ENCODE assay signal across 17 cellular contexts in the genomic region with DNA sequence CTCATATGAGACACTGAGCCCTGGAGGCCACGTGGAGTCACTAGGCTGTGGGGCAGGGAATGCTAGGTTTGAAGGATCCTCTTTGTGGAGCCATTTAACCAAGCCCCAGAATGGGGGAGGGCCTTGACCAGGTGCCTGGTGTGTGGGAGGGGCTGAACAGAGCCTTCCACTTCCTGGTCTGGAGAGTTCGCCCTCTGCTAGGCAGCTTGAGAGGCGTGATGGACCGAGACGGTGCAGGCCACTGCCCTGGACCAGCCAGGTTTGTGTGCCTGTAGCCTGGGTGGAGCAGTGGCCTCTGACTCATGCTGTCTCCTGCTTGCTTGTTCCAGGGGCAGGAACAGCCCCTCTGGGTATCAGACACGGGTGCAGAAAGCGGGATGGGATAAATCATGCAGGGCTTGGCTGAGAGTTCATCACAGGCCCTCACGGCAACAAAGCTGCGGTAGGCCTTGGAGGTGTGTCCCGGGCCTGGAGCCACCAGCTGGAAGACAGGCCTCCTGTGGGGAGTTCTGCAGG. TPM values are rescaled to one million over a fixed set of nuclear protein-coding genes. Genes with fewer than 3 reads are reported as not detected.
DNase-seq lines count a peak whose midpoint lies in the region; ATAC-seq, FAIRE-seq and TF ChIP-seq lines count a peak whose summit lies in the region.
"Had no signal": no experiment of that assay in that cellular context is flagged by ENCODE, and none has a peak within 500 bp of the region (broad histone marks: within the 10 kb centered on the region; RNA-seq: fewer than 3 reads in every experiment).

No MANE protein-coding gene starts in this region.

- no TSS peak for BruUV-seq in MCF 10A (replicated peaks; lab: Mats Ljungman, UMichigan)
- no TSS peak for BruUV-seq in PC-9 (replicated peaks; lab: Mats Ljungman, UMichigan)

- H3K27me3 ChIP-seq in breast epithelium: no peaks in the 10 kb centered on the region
- no peaks in the 10 kb centered on the region for H3K27me3 ChIP-seq in PC-9 (ENCODE audit: insufficient read depth, low read depth)
- peaks cover 18% of the 10 kb centered on the region for H3K27me3 ChIP-seq in keratinocyte (ENCODE audit: control insufficient read depth, extremely low read depth, insufficient read depth, low read length)
- H3K27me3 ChIP-seq: ovary had no signal

- TF ChIP-seq CTCF in MCF 10A (IDR thresholded peaks at IDR 0.05; ENCODE audit: unreplicated experiment) (no peak), breast epithelium (IDR thresholded peaks at IDR 0.05) (no peak), PC-9 (conservative IDR thresholded peaks at IDR 0.05) (no peak), keratinocyte (optimal IDR thresholded peaks at IDR 0.05 in 1 of 3, IDR thresholded peaks at IDR 0.05 in 1 of 3, conservative IDR thresholded peaks at IDR 0.05 in 1 of 3; ENCODE audit: extremely low read depth in 1 of 3, insufficient read depth in 2 of 3, low read length in 3 of 3) (no peak)

- H2AFZ ChIP-seq in PC-9 (no peak overlapping the region), keratinocyte (ENCODE audit: control insufficient read depth, low read length) (peak overlapping the region; percentile 43)

- FAIRE-seq in keratinocyte (lab: Jason Lieb, UNC): peak; percentile 63

- no peak overlapping the region for H3K27ac Mint-ChIP-seq in MCF 10A (ENCODE audit: low read depth, unreplicated experiment)
- H3K27ac Mint-ChIP-seq: activated CD4-positive, alpha-beta memory T cell treated with anti-CD3 and anti-CD28 coated beads for 36 hours; activated T-helper 2 cell treated with anti-CD3 and anti-CD28 coated beads, Interferon-gamma antibody, Interleukin-2, Interleukin-4, amounts not matched to agents 10 μg/mL and 5 μg/mL and 100 μg/mL, durations not matched to agents 14 hours and 24 hours and 36 hours had no signal

- H3K36me3 Mint-ChIP-seq in MCF 10A (ENCODE audit: insufficient read depth, unreplicated experiment): no peaks in the 10 kb centered on the region
- H3K36me3 Mint-ChIP-seq: activated CD4-positive, alpha-beta memory T cell treated with anti-CD3 and anti-CD28 coated beads for 36 hours had no signal

- dilution Hi-C loops in keratinocyte (cut with MboI; ENCODE audit: extremely low pct_ligation_motif_present, low sequenced_read_pairs): no loop called here

- H3K27ac ChIP-seq in breast epithelium (no peak overlapping the region), PC-9 (no peak overlapping the region), keratinocyte (ENCODE audit: control insufficient read depth, insufficient read depth, low read length) (no peak overlapping the region)
- H3K27ac ChIP-seq: ovary, spleen had no signal

- no peaks in the 10 kb centered on the region for H3K36me3 ChIP-seq in breast epithelium
- no peaks in the 10 kb centered on the region for H3K36me3 ChIP-seq in PC-9 (ENCODE audit: low read depth)
- no peaks in the 10 kb centered on the region for H3K36me3 ChIP-seq in keratinocyte (ENCODE audit: control insufficient read depth in 2 of 2, extremely low read depth in 1 of 2, insufficient read depth in 2 of 2, low read length in 2 of 2)
- H3K36me3 ChIP-seq: ovary, spleen had no signal

- H3K4me3 Mint-ChIP-seq in MCF 10A (ENCODE audit: unreplicated experiment): no peak overlapping the region
- H3K4me3 Mint-ChIP-seq: activated CD4-positive, alpha-beta memory T cell treated with anti-CD3 and anti-CD28 coated beads for 36 hours had no signal

- POLR2A ChIA-PET in MCF 10A (lab: Yijun Ruan, JAX): interaction anchor here (0.6 kb wide), 1 partner anchor 1411 kb away, joined by 4 read pairs; no protein-coding TSS in a partner anchor
- POLR2A ChIA-PET in PC-9 (lab: Charles Lee; ENCODE audit: unreplicated experiment): no interaction called here

- H3K79me2 ChIP-seq in PC-9 (ENCODE audit: low read depth): no peaks in the 10 kb centered on the region
- H3K79me2 ChIP-seq in keratinocyte (ENCODE audit: control insufficient read depth, insufficient read depth, low read length): no peaks in the 10 kb centered on the region

- CTCF ChIA-PET in MCF 10A (lab: Yijun Ruan, JAX): interaction anchor here (0.7 kb wide), 1 partner anchor 999 kb away, joined by 3 read pairs; no protein-coding TSS in a partner anchor
- CTCF ChIA-PET in PC-9 (lab: Charles Lee): no interaction called here

- peak; percentile 55 for DNase-seq in MCF 10A (ENCODE audit: unreplicated experiment)
- no peak for DNase-seq in breast epithelium (ENCODE audit: low spot score in 2 of 2)
- DNase-seq in PC-9: peak; percentile 59 to 79
- peak; percentile 30 for DNase-seq in keratinocyte (ENCODE audit: low read depth, low spot score)
- DNase-seq in hypothalamus (lab: John Stamatoyannopoulos, UW): no peak
- DNase-seq: activated CD4-positive, alpha-beta memory T cell treated with anti-CD3 and anti-CD28 coated beads for 36 hours; amygdala; cortex of kidney; NCI-H526 treated with DMSO at 0.1 percent for 48 hours; ovary; spleen; T-helper 9 cell had no signal

- no peak overlapping the region for H3K9ac ChIP-seq in keratinocyte (ENCODE audit: control insufficient read depth, extremely low read depth, insufficient read depth, low read length)

- H3K4me1 Mint-ChIP-seq in MCF 10A (ENCODE audit: insufficient read depth, unreplicated experiment): peaks cover 10% of the 10 kb centered on the region

- H3F3A ChIP-seq in PC-9 (ENCODE audit: insufficient read depth, low read depth): no peaks in the 10 kb centered on the region

- ATAC-seq in GM19328 (IDR thresholded peaks at IDR 0.05; ENCODE audit: unreplicated experiment): no peak
- ATAC-seq in GM19035 (IDR thresholded peaks at IDR 0.05; ENCODE audit: unreplicated experiment): no peak
- ATAC-seq in HG03097 (IDR thresholded peaks at IDR 0.05; ENCODE audit: low FRiP score, unreplicated experiment): no peak

- no peak overlapping the region for H3K4me2 ChIP-seq in PC-9
- H3K4me2 ChIP-seq in keratinocyte (ENCODE audit: control insufficient read depth, extremely low read depth, insufficient read depth, low read depth, low read length): no peak overlapping the region

- TF ChIP-seq POLR2A in breast epithelium (IDR thresholded peaks at IDR 0.05): no peak

- H3K4me1 ChIP-seq in breast epithelium: no peaks in the 10 kb centered on the region
- H3K4me1 ChIP-seq in PC-9 (replicated peaks; ENCODE audit: insufficient read depth): peaks cover 12% of the 10 kb centered on the region; the same call in 1 of the 2 replicates
- peaks cover 9% of the 10 kb centered on the region for H3K4me1 ChIP-seq in keratinocyte (ENCODE audit: control insufficient read depth, extremely low read depth, insufficient read depth, low read length)
- H3K4me1 ChIP-seq: Caco-2, spleen had no signal

- no peaks in the 10 kb centered on the region for H3K9me1 ChIP-seq in keratinocyte (ENCODE audit: control insufficient read depth, extremely low read depth, insufficient read depth, low read length)

- H3K4me3 ChIP-seq in breast epithelium: no peak overlapping the region
- H3K4me3 ChIP-seq in PC-9: no peak overlapping the region
- H3K4me3 ChIP-seq in keratinocyte (ENCODE audit: control insufficient read depth in 2 of 3, extremely low read depth in 1 of 3, insufficient read depth in 2 of 3, low read depth in 1 of 3, low read length in 3 of 3): no peak overlapping the region
- H3K4me3 ChIP-seq: ovary, spleen had no signal

- no peaks in the 10 kb centered on the region for H4K20me1 ChIP-seq in PC-9 (ENCODE audit: insufficient read depth)
- no peaks in the 10 kb centered on the region for H4K20me1 ChIP-seq in keratinocyte (ENCODE audit: control insufficient read depth, extremely low read depth, insufficient read depth, low read length)

- H3K9me3 Mint-ChIP-seq in MCF 10A (ENCODE audit: unreplicated experiment): no peaks in the 10 kb centered on the region
- H3K9me3 Mint-ChIP-seq: activated CD4-positive, alpha-beta memory T cell treated with anti-CD3 and anti-CD28 coated beads for 36 hours; activated T-helper 2 cell treated with anti-CD3 and anti-CD28 coated beads, Interferon-gamma antibody, Interleukin-2, Interleukin-4, amounts not matched to agents 10 μg/mL and 5 μg/mL and 100 μg/mL, durations not matched to agents 14 hours and 24 hours and 36 hours had no signal

- H3K9me3 ChIP-seq in breast epithelium (no peaks in the 10 kb centered on the region), PC-9 (ENCODE audit: insufficient read depth, low read depth) (no peaks in the 10 kb centered on the region), keratinocyte (ENCODE audit: control insufficient read depth, low read depth, low read length) (no peaks in the 10 kb centered on the region)
- H3K9me3 ChIP-seq: Caco-2, ovary, spleen had no signal

- H3K9me2 ChIP-seq in PC-9 (ENCODE audit: insufficient read depth): no peaks in the 10 kb centered on the region

- H3K27me3 Mint-ChIP-seq in MCF 10A (ENCODE audit: insufficient read depth, unreplicated experiment): no peaks in the 10 kb centered on the region
- H3K27me3 Mint-ChIP-seq: activated CD4-positive, alpha-beta memory T cell treated with anti-CD3 and anti-CD28 coated beads for 36 hours had no signal

- intact Hi-C loops in MCF 10A (cut with micrococcal nuclease): loop anchor here (10.0 kb wide), 1 partner anchor 55 kb away; no protein-coding TSS in a partner anchor
- intact Hi-C loops in breast epithelium (cut with DNase I; ENCODE audit: low total_unique reads): no loop called here
- intact Hi-C loops in PC-9 (cut with micrococcal nuclease; ENCODE audit: unreplicated experiment): no loop called here

RNA-seq across cellular contexts. Expression of gene ADAMTS14, which starts 27.4 kb away (rescaled TPM):
- total RNA-seq in MCF 10A (2022) (0.25 TPM in 1 of 2 replicates, not detected in the other), breast epithelium (under 1 TPM; under 0.01 to 0.15 (median under 0.01) TPM), PC-9 (2021) (1.9 and 2.7 TPM in 2 replicates)
- 0.09 to 0.75 TPM (median 0.12 TPM) in 3 replicates for polyA plus RNA-seq in keratinocyte
- polyA plus RNA-seq in keratinocyte (2011; ENCODE audit: low read depth): 0.30 TPM
- 0.11 and 0.17 TPM in 2 replicates for polyA plus RNA-seq in keratinocyte (2011; cell fraction: cytosol; rRNA removed)
- 2.6 and 3.6 TPM in 2 replicates for polyA plus RNA-seq in keratinocyte (2011; cell fraction: nucleus; rRNA removed)
- 0.16 and 0.66 TPM in 2 replicates for polyA plus RNA-seq in keratinocyte (2012; ENCODE audit: low replicate concordance)
- 0.43 to 0.53 TPM (median 0.45 TPM) in 3 replicates for polyA minus RNA-seq in keratinocyte
- polyA minus RNA-seq in keratinocyte (2011; cell fraction: cytosol; rRNA and poly(A)+ RNA removed): not detected
- 1.6 and 1.8 TPM in 2 replicates for polyA minus RNA-seq in keratinocyte (2011; cell fraction: nucleus; rRNA and poly(A)+ RNA removed)
- total RNA-seq: activated CD4-positive, alpha-beta memory T cell treated with anti-CD3 and anti-CD28 coated beads for 36 hours; Caco-2 had no signal

Comparison
In these comparisons a context has a peak if more than half of its experiments do, and no peak if none do; other contexts are left out.
1. DNase-seq: peak in MCF 10A (single experiment), PC-9 (2 of 2) and keratinocyte (single experiment); none in breast epithelium (0 of 2) and hypothalamus (0 of 51).